In the genomic region with DNA sequence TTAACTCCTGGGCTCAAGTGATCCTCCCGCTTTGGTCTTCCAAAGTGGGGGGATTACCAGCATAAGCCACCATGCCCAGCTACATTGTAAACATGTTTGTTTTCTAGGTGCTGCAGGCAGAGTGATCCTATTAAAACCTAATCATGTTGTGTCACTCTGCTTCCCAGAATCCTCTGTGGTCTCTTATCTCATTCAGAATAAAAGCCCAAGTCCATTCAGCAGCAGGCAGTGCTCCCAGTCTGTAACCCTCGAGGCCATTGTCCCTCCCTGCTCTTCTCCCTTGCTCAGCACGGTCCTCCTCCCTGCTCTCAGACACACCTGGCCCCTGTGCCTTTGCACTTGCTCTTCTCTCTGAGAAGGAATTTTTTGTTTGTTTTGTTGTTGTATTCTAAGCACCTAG, we compare ENCODE assay signal across 11 cellular contexts. TPM values are rescaled to one million over a fixed set of nuclear protein-coding genes. Genes with fewer than 3 reads are reported as not detected.
"Had no signal": no experiment of that assay in that cellular context is flagged by ENCODE, and none has a peak within 500 bp of the region (broad histone marks: within the 10 kb centered on the region; RNA-seq: fewer than 3 reads in every experiment).

No MANE protein-coding gene starts in this region.

- H3K4me1 ChIP-seq: colonic mucosa, foreskin keratinocyte, pancreas had no signal

- H3K36me3 ChIP-seq: colonic mucosa had no signal

- H3K9me3 Mint-ChIP-seq: mesothelial cell of epicardium had no signal

- DNase-seq: activated CD4-positive, CD25-positive, alpha-beta regulatory T cell; activated CD8-positive, alpha-beta memory T cell treated with anti-CD3 and anti-CD28 coated beads, Interleukin-2, amount 10 ng/mL, durations not matched to agents 7 days and 5 days; activated gamma-delta T cell treated with Interleukin-2 at 50 U/mL for 16 hours; activated T-cell treated with anti-CD3 and anti-CD28 coated beads, Interleukin-2, amount 50 U/mL, for 48 hours; colonic mucosa; foreskin keratinocyte; heart left ventricle; left ventricle myocardium superior; pancreas; tibial artery had no signal

- H3K27ac ChIP-seq: colonic mucosa, foreskin keratinocyte, heart left ventricle, pancreas, tibial artery had no signal

- H3K4me3 Mint-ChIP-seq: activated CD8-positive, alpha-beta memory T cell treated with anti-CD3 and anti-CD28 coated beads, Interleukin-2, amount 10 ng/mL, durations not matched to agents 7 days and 5 days; mesothelial cell of epicardium had no signal

- H3K4me1 Mint-ChIP-seq: activated CD8-positive, alpha-beta memory T cell treated with anti-CD3 and anti-CD28 coated beads, Interleukin-2, amount 10 ng/mL, durations not matched to agents 7 days and 5 days; mesothelial cell of epicardium had no signal

- H3K27me3 Mint-ChIP-seq: activated CD8-positive, alpha-beta memory T cell treated with anti-CD3 and anti-CD28 coated beads, Interleukin-2, amount 10 ng/mL, durations not matched to agents 7 days and 5 days had no signal

- H3K27ac Mint-ChIP-seq: activated CD8-positive, alpha-beta memory T cell treated with anti-CD3 and anti-CD28 coated beads, Interleukin-2, amount 10 ng/mL, durations not matched to agents 7 days and 5 days; mesothelial cell of epicardium had no signal

- ATAC-seq: activated CD8-positive, alpha-beta memory T cell treated with anti-CD3 and anti-CD28 coated beads, Interleukin-2, amount 10 ng/mL, durations not matched to agents 7 days and 5 days; foreskin keratinocyte; heart left ventricle; left ventricle myocardium superior; pancreas had no signal

- H3K27me3 ChIP-seq: colonic mucosa, foreskin keratinocyte, heart left ventricle, pancreas, tibial artery had no signal

- H3K4me3 ChIP-seq: colonic mucosa, heart left ventricle, pancreas, tibial artery had no signal

RNA-seq across cellular contexts. Expression of a gene that starts 11.1 kb away (rescaled TPM):
- total RNA-seq: left ventricle myocardium superior had no signal
